Comparison of ENCODE assay signal across 37 cellular contexts in genomic region chr9:136278221-136278620, GRCh38. TPM values are rescaled to one million over a fixed set of nuclear protein-coding genes. Genes with fewer than 3 reads are reported as not detected.
"Had no signal": no experiment of that assay in that cellular context is flagged by ENCODE, and none has a peak within 500 bp of the region (broad histone marks: within the 10 kb centered on the region; RNA-seq: fewer than 3 reads in every experiment).

No MANE protein-coding gene starts in this region.

- H3K27me3 ChIP-seq: MG63 had no signal

- H3K9me3 ChIP-seq: MG63 had no signal

- H3K4me3 ChIP-seq: MG63 had no signal

- H3K27ac ChIP-seq: KMS-11 had no signal

- H3K36me3 ChIP-seq: MG63 had no signal

- H3K4me2 ChIP-seq: KMS-11 had no signal

- DNase-seq: Kasumi-1, KG1, MG63, MM.1S, MV-4-11, NCI-H1048, NCI-H1092, NCI-H1092 treated with DMSO at 0.1 percent for 48 hours, NCI-H1105, NCI-H1105 treated with DMSO at 0.1 percent for 48 hours, NCI-H1417, NCI-H1417 treated with DMSO at 0.1 percent for 48 hours, NCI-H1436, NCI-H1436 treated with DMSO at 0.1 percent for 48 hours, NCI-H146, NCI-H1694, NCI-H1694 treated with DMSO at 0.1 percent for 48 hours, NCI-H187, NCI-H187 treated with DMSO at 0.1 percent for 48 hours, NCI-H1930, NCI-H2029, NCI-H2029 treated with DMSO at 0.1 percent for 48 hours, NCI-H2081, NCI-H2081 treated with DMSO at 0.1 percent for 48 hours, NCI-H2107, NCI-H2171, NCI-H2171 treated with DMSO at 0.1 percent for 48 hours, NCI-H2227 treated with DMSO at 0.1 percent for 48 hours, NCI-H226, NCI-H345, NCI-H446, NCI-H446 treated with DMSO at 0.1 percent for 48 hours, NCI-H510A had no signal

- H3K9ac ChIP-seq: KMS-11 had no signal

RNA-seq across cellular contexts. Expression of gene CCDC187, which starts 25.7 kb away (rescaled TPM):
- total RNA-seq: LHCN-M2, M059J, MCF 10A had no signal
